In genomic region chr12:121678305-121678704, GRCh38 we compare ENCODE assay signal across 23 cellular contexts. TPM values are rescaled to one million over a fixed set of nuclear protein-coding genes. Genes with fewer than 3 reads are reported as not detected.
A peak's percentile ranks its signal among the peaks of the same experiment; 100 is the strongest.
DNase-seq lines count a peak whose midpoint lies in the region; TF ChIP-seq lines count a peak whose summit lies in the region.
"Had no signal": no experiment of that assay in that cellular context is flagged by ENCODE, and none has a peak within 500 bp of the region (broad histone marks: within the 10 kb centered on the region; RNA-seq: fewer than 3 reads in every experiment).

No MANE protein-coding gene starts in this region.

- no peak overlapping the region for H3K14ac ChIP-seq in H9 (ENCODE audit: insufficient read depth, low read length)
- H3K14ac ChIP-seq in neuronal stem cell (ENCODE audit: low read length) = no peak overlapping the region

- H2AK5ac ChIP-seq in H9 (ENCODE audit: insufficient read length, low read length) (no peak overlapping the region), neuronal stem cell (ENCODE audit: low read depth, low read length) (no peak overlapping the region)

- H3K4me2 ChIP-seq in H9 (ENCODE audit: insufficient read depth, insufficient read length, low read length) (no peak overlapping the region), neuronal stem cell (ENCODE audit: insufficient read depth, low read length, poor library complexity, severe bottlenecking) (no peak overlapping the region)
- H3K4me2 ChIP-seq: KMS-11 had no signal

- H3K36me3 Mint-ChIP-seq in activated CD4-positive, alpha-beta T cell treated with anti-CD3 and anti-CD28 coated beads, Interleukin-2, amount 10 ng/mL, durations not matched to agents 7 days and 5 days (ENCODE audit: low read depth) = peaks cover 4% of the 10 kb centered on the region
- H3K36me3 Mint-ChIP-seq in H9 (ENCODE audit: insufficient read depth in 1 of 3, low read depth in 3 of 3) = no peaks in the 10 kb centered on the region
- H3K36me3 Mint-ChIP-seq: CD4-positive, CD25-positive, alpha-beta regulatory T cell had no signal

- no peak overlapping the region for H3K18ac ChIP-seq in H9 (ENCODE audit: insufficient read length, low read depth, low read length)
- H3K18ac ChIP-seq in neuronal stem cell (ENCODE audit: low read length) = no peak overlapping the region

- H3K23ac ChIP-seq in H9 (ENCODE audit: insufficient read length, low read depth, low read length) (no peak overlapping the region), neuronal stem cell (ENCODE audit: low read depth, low read length, poor library complexity) (no peak overlapping the region)

- H2BK12ac ChIP-seq in H9 (ENCODE audit: insufficient read length, low read depth, low read length) (no peak overlapping the region), neuronal stem cell (ENCODE audit: low read length) (no peak overlapping the region)

- H3K9me3 Mint-ChIP-seq in activated CD4-positive, alpha-beta T cell treated with anti-CD3 and anti-CD28 coated beads, Interleukin-2, amount 10 ng/mL, durations not matched to agents 7 days and 5 days = no peaks in the 10 kb centered on the region
- no peaks in the 10 kb centered on the region; a peak in 1 of 5 replicates for H3K9me3 Mint-ChIP-seq in H9
- H3K9me3 Mint-ChIP-seq: CD4-positive, CD25-positive, alpha-beta regulatory T cell had no signal

- H3T11ph ChIP-seq in H9 (ENCODE audit: low read length) = no peak overlapping the region

- H3K4ac ChIP-seq in H9 (ENCODE audit: low read depth, low read length) = no peak overlapping the region
- H3K4ac ChIP-seq in neuronal stem cell (ENCODE audit: low read length) = no peak overlapping the region

- in situ Hi-C loops in KBM-7 (cut with MboI; ENCODE audit: low pct_unique_long_range_greater_than_20kb, low sequenced_read_pairs) = no loop called here

- H3K27ac ChIP-seq in H9 (ENCODE audit: insufficient read length, low read depth, low read length) (no peak overlapping the region), VCaP (peak overlapping the region; percentile 15), neuronal stem cell (replicated peaks; ENCODE audit: low read length) (no peak overlapping the region)
- H3K27ac ChIP-seq: KMS-11, left lung, SJSA1, suprapubic skin had no signal

- H4K5ac ChIP-seq in H9 (ENCODE audit: insufficient read length, low read depth, low read length) = no peak overlapping the region

- H3K79me1 ChIP-seq in H9 (ENCODE audit: insufficient read depth, low read depth, low read length, poor library complexity, severe bottlenecking) (no peaks in the 10 kb centered on the region), neuronal stem cell (ENCODE audit: low read depth, low read length) (no peaks in the 10 kb centered on the region)

- no peaks in the 10 kb centered on the region for H3K27me3 ChIP-seq in H9 (ENCODE audit: insufficient read depth, low read length)
- no peaks in the 10 kb centered on the region for H3K27me3 ChIP-seq in neuronal stem cell (ENCODE audit: control insufficient read depth in 3 of 3, insufficient read depth in 3 of 3, low read depth in 1 of 3, low read length in 3 of 3)
- H3K27me3 ChIP-seq: left lung, SJSA1, suprapubic skin had no signal

- peak overlapping the region; percentile 50 for H3K27ac Mint-ChIP-seq in activated CD4-positive, alpha-beta T cell treated with anti-CD3 and anti-CD28 coated beads, Interleukin-2, amount 10 ng/mL, durations not matched to agents 7 days and 5 days
- peak overlapping the region in 2 of 3 experiments; percentile 44 to 76; a peak in 4 of 7 replicates for H3K27ac Mint-ChIP-seq in H9

- H3K4me1 ChIP-seq in H9 (ENCODE audit: insufficient read depth, low read length) = no peaks in the 10 kb centered on the region
- peaks cover 3% of the 10 kb centered on the region in 2 donors for H3K4me1 ChIP-seq in neuronal stem cell (ENCODE audit: control insufficient read depth in 2 of 2, insufficient read depth in 1 of 2, low read depth in 1 of 2, low read length in 2 of 2)
- H3K4me1 ChIP-seq: SJSA1 had no signal

- H3K56ac ChIP-seq in H9 (ENCODE audit: insufficient read length, low read depth, low read length) = no peak overlapping the region

- no peaks in the 10 kb centered on the region for H3K79me2 ChIP-seq in H9 (ENCODE audit: insufficient read depth, low read length)

- H4K91ac ChIP-seq in H9 (ENCODE audit: insufficient read length, low read depth, low read length) = no peak overlapping the region
- no peak overlapping the region for H4K91ac ChIP-seq in neuronal stem cell (ENCODE audit: low read depth, low read length, poor library complexity)

- H3K9ac ChIP-seq in H9 (ENCODE audit: extremely low read depth, insufficient read length, low read length) (no peak overlapping the region), neuronal stem cell (ENCODE audit: low read depth, low read length, poor library complexity) (no peak overlapping the region)
- H3K9ac ChIP-seq: KMS-11 had no signal

- no peak overlapping the region for H2AFZ ChIP-seq in H9 (ENCODE audit: low read length)
- H2AFZ ChIP-seq in neuronal stem cell (ENCODE audit: low read length) = peak overlapping the region; percentile 82

- TF ChIP-seq CTCF in H9 (conservative IDR thresholded peaks at IDR 0.05) (no peak), VCaP (conservative IDR thresholded peaks at IDR 0.05) (no peak)

- no peak overlapping the region for H3K4me3 ChIP-seq in neuronal stem cell (ENCODE audit: low read length in 2 of 2)
- H3K4me3 ChIP-seq: left lung, SJSA1, suprapubic skin had no signal

- no peak overlapping the region for H4K8ac ChIP-seq in H9 (replicated peaks; ENCODE audit: insufficient read length, low read depth, low read length)
- H4K8ac ChIP-seq in neuronal stem cell (ENCODE audit: low read depth, low read length) = no peak overlapping the region

- H4K20me1 ChIP-seq in H9 (ENCODE audit: control insufficient read depth, insufficient read depth, insufficient read length) = no peaks in the 10 kb centered on the region

- H3K27me3 Mint-ChIP-seq in activated CD4-positive, alpha-beta T cell treated with anti-CD3 and anti-CD28 coated beads, Interleukin-2, amount 10 ng/mL, durations not matched to agents 7 days and 5 days = no peaks in the 10 kb centered on the region
- no peaks in the 10 kb centered on the region for H3K27me3 Mint-ChIP-seq in H9 (ENCODE audit: low read depth)

- POLR2A ChIA-PET in activated CD4-positive, alpha-beta T cell treated with anti-CD3 and anti-CD28 coated beads, Interleukin-2, amount 10 ng/mL, durations not matched to agents 7 days and 5 days (lab: Charles Lee) = no interaction called here

- no peak overlapping the region for H3K4me3 Mint-ChIP-seq in activated CD4-positive, alpha-beta T cell treated with anti-CD3 and anti-CD28 coated beads, Interleukin-2, amount 10 ng/mL, durations not matched to agents 7 days and 5 days
- H3K4me3 Mint-ChIP-seq in H9 = no peak overlapping the region

- H3K9me3 ChIP-seq in H9 (ENCODE audit: control insufficient read depth, low read depth, low read length) (no peaks in the 10 kb centered on the region), neuronal stem cell (replicated peaks in 1 of 2; ENCODE audit: control insufficient read depth in 2 of 2, insufficient read depth in 1 of 2, low read depth in 1 of 2, low read length in 2 of 2) (no peaks in the 10 kb centered on the region)
- H3K9me3 ChIP-seq: left lung, SJSA1, suprapubic skin had no signal

- H3K23me2 ChIP-seq in H9 (ENCODE audit: insufficient read length, low read depth, low read length, poor library complexity, severe bottlenecking) = no peaks in the 10 kb centered on the region

- H2BK120ac ChIP-seq in H9 (ENCODE audit: low read depth, low read length, poor library complexity, severe bottlenecking) = no peak overlapping the region
- no peak overlapping the region for H2BK120ac ChIP-seq in neuronal stem cell (ENCODE audit: low read depth, low read length)

- peaks cover 32% of the 10 kb centered on the region for H3K4me1 Mint-ChIP-seq in activated CD4-positive, alpha-beta T cell treated with anti-CD3 and anti-CD28 coated beads, Interleukin-2, amount 10 ng/mL, durations not matched to agents 7 days and 5 days
- peaks cover 14 to 26% of the 10 kb centered on the region in 2 experiments for H3K4me1 Mint-ChIP-seq in H9

- no peak overlapping the region for H2BK15ac ChIP-seq in H9 (ENCODE audit: low read depth, low read length)
- H2BK15ac ChIP-seq in neuronal stem cell (ENCODE audit: low read length) = no peak overlapping the region

- H3K36me3 ChIP-seq in neuronal stem cell (replicated peaks in 1 of 2; ENCODE audit: control insufficient read depth in 2 of 2, insufficient read depth in 2 of 2, low read length in 2 of 2) = no peaks in the 10 kb centered on the region
- H3K36me3 ChIP-seq: left lung, SJSA1, suprapubic skin had no signal

- no peak for DNase-seq in activated CD4-positive, alpha-beta T cell treated with anti-CD3 and anti-CD28 coated beads, Interleukin-2, amount 10 ng/mL, durations not matched to agents 7 days and 5 days
- DNase-seq in activated CD4-positive, alpha-beta T cell treated with anti-CD3 and anti-CD28 coated beads, Interleukin-2, amount 50 U/mL, for 4 hours = no peak
- no peak for DNase-seq in H9
- no peak for DNase-seq in neuronal stem cell (ENCODE audit: low spot score)
- no peak for DNase-seq in KBM-7
- DNase-seq in NOMO-1 treated with dmso at 0.1 percent for 144 hours (lab: John Stamatoyannopoulos, UW; ENCODE audit: unreplicated experiment) = no peak
- no peak for DNase-seq in NK-92 treated with Interleukin-12 subunit alpha and Interleukin-12 subunit beta, amount 100 ng/mL, for 24 hours (lab: John Stamatoyannopoulos, UW)
- DNase-seq: activated naive CD4-positive, alpha-beta T cell; CD4-positive, CD25-positive, alpha-beta regulatory T cell; central memory CD4-positive, alpha-beta T cell; dermis blood vessel endothelial cell; glutamatergic neuron; left lung; NCI-H1436; NCI-H446; RPMI8226; stimulated activated CD4-positive, alpha-beta T cell treated with anti-CD3 and anti-CD28 coated beads, Interleukin-15, amount 100 ng/mL, for 24 hours; stimulated activated CD4-positive, alpha-beta T cell treated with anti-CD3 and anti-CD28 coated beads, Interleukin-4, amount 100 ng/mL, for 4 hours had no signal

- no peak overlapping the region for H2BK20ac ChIP-seq in H9 (ENCODE audit: low read depth, low read length, poor library complexity, severe bottlenecking)

- CTCF ChIA-PET in activated CD4-positive, alpha-beta T cell treated with anti-CD3 and anti-CD28 coated beads, Interleukin-2, amount 10 ng/mL, durations not matched to agents 7 days and 5 days (lab: Charles Lee) = interaction anchor here (1.2 kb wide), 1 partner anchor 132 kb away, joined by 3 read pairs; no protein-coding TSS in a partner anchor

- no CpG with 5 or more reads among the region's 3 CpGs for WGBS in H9 (ENCODE audit: extremely low coverage, insufficient read length, low lambda C conversion rate)
- WGBS in neuronal stem cell (ENCODE audit: extremely low coverage in 2 of 2, insufficient read length in 2 of 2, insufficient replicate concordance in 1 of 2), 2 donors = no CpG with 5 or more reads among the region's 3 CpGs

- H2BK5ac ChIP-seq in H9 (ENCODE audit: insufficient read length, low read length) = no peak overlapping the region
- H2BK5ac ChIP-seq in neuronal stem cell (ENCODE audit: low read length) = no peak overlapping the region

RNA-seq across cellular contexts. Expression of gene MORN3, which starts 8.9 kb away (rescaled TPM):
- total RNA-seq in activated CD4-positive, alpha-beta T cell treated with anti-CD3 and anti-CD28 coated beads, Interleukin-2, amount 10 ng/mL, durations not matched to agents 7 days and 5 days = 1 to 10 TPM; 3.0 to 3.5 TPM
- total RNA-seq in H9 (2021) = 0.24 and 0.37 TPM in 2 replicates
- 1.1 TPM for polyA plus RNA-seq in neuronal stem cell (2013, experiment 1 of 2)
- polyA plus RNA-seq in neuronal stem cell (2013, experiment 2 of 2) = 0.91 TPM
- total RNA-seq: dermis blood vessel endothelial cell, fibroblast of villous mesenchyme, SJSA1 had no signal

RNA-seq across cellular contexts. Expression of gene TMEM120B, which starts 34.2 kb away (rescaled TPM):
- 1 to 10 TPM; 5.8 to 6.0 TPM for total RNA-seq in activated CD4-positive, alpha-beta T cell treated with anti-CD3 and anti-CD28 coated beads, Interleukin-2, amount 10 ng/mL, durations not matched to agents 7 days and 5 days
- 21.9 and 25.8 TPM in 2 replicates for total RNA-seq in H9 (2021)
- polyA plus RNA-seq in neuronal stem cell (2013, experiment 1 of 2) = 11.1 TPM
- polyA plus RNA-seq in neuronal stem cell (2013, experiment 2 of 2) = 11.1 TPM

RNA-seq across cellular contexts. Expression of gene ORAI1, which starts 52.0 kb away (rescaled TPM):
- total RNA-seq in activated CD4-positive, alpha-beta T cell treated with anti-CD3 and anti-CD28 coated beads, Interleukin-2, amount 10 ng/mL, durations not matched to agents 7 days and 5 days = 10 to 100 TPM; 66.4 to 70.8 TPM
- 24.7 and 26.3 TPM in 2 replicates for total RNA-seq in H9 (2021)
- 15.7 TPM for polyA plus RNA-seq in neuronal stem cell (2013, experiment 1 of 2)
- 15.4 TPM for polyA plus RNA-seq in neuronal stem cell (2013, experiment 2 of 2)
